Comparison of ENCODE assay signal across 8 cellular contexts in genomic region chr12:54017845-54018607, GRCh38. TPM values are rescaled to one million over a fixed set of nuclear protein-coding genes. Genes with fewer than 3 reads are reported as not detected.
DNase-seq lines count a peak whose midpoint lies in the region; ATAC-seq, FAIRE-seq and TF ChIP-seq lines count a peak whose summit lies in the region.

No MANE protein-coding gene starts in this region.

- DNase-seq in DMS53 (lab: John Stamatoyannopoulos, UW) (peak; percentile 78), RKO (ENCODE audit: low spot score) (peak; percentile 93), glomerular visceral epithelial cell (ENCODE audit: extremely low spot score) (peak; percentile 97), pancreas (peak; percentile 62 to 89 (median 76)), tibial artery (peak; percentile 92 to 96)
- peak; percentile 87 for DNase-seq in activated effector memory CD4-positive, alpha-beta T cell treated with anti-CD3 and anti-CD28 coated beads, Interleukin-2, amount 50 U/mL, for 16 hours

- H3K4me1 ChIP-seq in pancreas = peaks cover 0 to 4% (median 0%) of the 10 kb centered on the region in 3 donors
- peaks cover 0 to 78% (median 48%) of the 10 kb centered on the region in 4 donors for H3K4me1 ChIP-seq in tibial artery

- WGBS in pancreas, 2 donors = 10 to 14% methylated on average over 40 to 41 of the region's 41 CpGs

- H3K36me3 ChIP-seq in pancreas (no peaks in the 10 kb centered on the region), tibial artery (no peaks in the 10 kb centered on the region)

- peak overlapping the region; percentile 7 to 44 (median 34) for H3K4me3 ChIP-seq in pancreas
- H3K4me3 ChIP-seq in tibial artery = peak overlapping the region; percentile 69 to 71

- TF ChIP-seq CTCF in pancreas (IDR thresholded peaks at IDR 0.05) (no peak), tibial artery (IDR thresholded peaks at IDR 0.05) (peak in 1 of 2 experiments; percentile 5)

- no peak for TF ChIP-seq RAD21 in Ishikawa (IDR thresholded peaks at IDR 0.05; ENCODE audit: low read depth)

- no peak for FAIRE-seq in pancreas (lab: Jason Lieb, UNC)

- ATAC-seq in GM21528 (IDR thresholded peaks at IDR 0.05; ENCODE audit: low FRiP score, unreplicated experiment) (peak; percentile 79), pancreas (peak; percentile 92 to 94 (median 93))

- H3K27me3 ChIP-seq in pancreas (peaks cover 0 to 37% (median 9%) of the 10 kb centered on the region in 4 donors), tibial artery (no peaks in the 10 kb centered on the region)

- H3K27ac ChIP-seq in pancreas (no peak overlapping the region), tibial artery (peak overlapping the region; percentile 98)

- intact Hi-C loops in pancreas (cut with DNase I) (no loop called here), tibial artery (cut with DNase I; ENCODE audit: low total_unique reads) (no loop called here)

- TF ChIP-seq EP300 in Ishikawa (IDR thresholded peaks at IDR 0.05; ENCODE audit: borderline replicate concordance) = peak; percentile 6; the same call in 1 of the 2 replicates

- H3K9me3 ChIP-seq in pancreas = no peaks in the 10 kb centered on the region
- no peaks in the 10 kb centered on the region for H3K9me3 ChIP-seq in tibial artery

TF ChIP-seq in Ishikawa, 13 proteins besides CTCF, POLR2A, EP300 and RAD21:
- TF ChIP-seq REST (IDR thresholded peaks at IDR 0.05; ENCODE audit: low read depth) = no peak
- peak; percentile 8; the same call in 1 of the 2 replicates for TF ChIP-seq TCF12 (IDR thresholded peaks at IDR 0.05; ENCODE audit: low read depth)
- TF ChIP-seq ZBTB7A (IDR thresholded peaks at IDR 0.05; ENCODE audit: low read depth) = peak; percentile 5; the same call in 1 of the 2 replicates
- TF ChIP-seq MAX (IDR thresholded peaks at IDR 0.05) = peak; percentile 55; the same call in 1 of the 2 replicates
- TF ChIP-seq NFIC (IDR thresholded peaks at IDR 0.05) = no peak; the same call in 1 of the 2 replicates
TF ChIP-seq in Ishikawa: peak in this region for 3.

RNA-seq across cellular contexts. Expression of gene HOXC8, which starts 9.2 kb away (rescaled TPM):
- not detected for total RNA-seq in pancreas
- not detected for polyA plus RNA-seq in pancreas

RNA-seq across cellular contexts. Expression of gene HOXC6, which starts 10.2 kb away (rescaled TPM):
- total RNA-seq in pancreas = under 1 TPM in 4 of 6 donors, not detected in 2; 0.19 to 0.41 (median 0.31) TPM
- polyA plus RNA-seq in pancreas = under 1 TPM; 0.14 to 0.34 TPM

RNA-seq across cellular contexts. Expression of gene HOXC5, which starts 14.8 kb away (rescaled TPM):
- total RNA-seq in pancreas = not detected
- not detected for polyA plus RNA-seq in pancreas

RNA-seq across cellular contexts. Expression of gene HOXC9, which starts 18.1 kb away (rescaled TPM):
- total RNA-seq in pancreas = under 1 TPM in 1 of 6 donors, not detected in 5; 0.19 TPM
- under 1 TPM; 0.26 to 0.27 TPM for polyA plus RNA-seq in pancreas

RNA-seq across cellular contexts. Expression of gene HOXC10, which starts 33.1 kb away (rescaled TPM):
- total RNA-seq in pancreas = under 1 TPM in 1 of 6 donors, not detected in 5; 0.08 TPM
- under 1 TPM in 1 of 2 donors, not detected in 1; 0.16 TPM for polyA plus RNA-seq in pancreas

Comparison
In these comparisons a context has a peak if more than half of its experiments do, and no peak if none do; other contexts are left out.
1. H3K27ac ChIP-seq: peak in tibial artery (2 of 2); none in pancreas (0 of 4).
2. Peak in every context shown above with its lines, with median percentiles within 50 percentile points of each other: DNase-seq.